In the genomic region with DNA sequence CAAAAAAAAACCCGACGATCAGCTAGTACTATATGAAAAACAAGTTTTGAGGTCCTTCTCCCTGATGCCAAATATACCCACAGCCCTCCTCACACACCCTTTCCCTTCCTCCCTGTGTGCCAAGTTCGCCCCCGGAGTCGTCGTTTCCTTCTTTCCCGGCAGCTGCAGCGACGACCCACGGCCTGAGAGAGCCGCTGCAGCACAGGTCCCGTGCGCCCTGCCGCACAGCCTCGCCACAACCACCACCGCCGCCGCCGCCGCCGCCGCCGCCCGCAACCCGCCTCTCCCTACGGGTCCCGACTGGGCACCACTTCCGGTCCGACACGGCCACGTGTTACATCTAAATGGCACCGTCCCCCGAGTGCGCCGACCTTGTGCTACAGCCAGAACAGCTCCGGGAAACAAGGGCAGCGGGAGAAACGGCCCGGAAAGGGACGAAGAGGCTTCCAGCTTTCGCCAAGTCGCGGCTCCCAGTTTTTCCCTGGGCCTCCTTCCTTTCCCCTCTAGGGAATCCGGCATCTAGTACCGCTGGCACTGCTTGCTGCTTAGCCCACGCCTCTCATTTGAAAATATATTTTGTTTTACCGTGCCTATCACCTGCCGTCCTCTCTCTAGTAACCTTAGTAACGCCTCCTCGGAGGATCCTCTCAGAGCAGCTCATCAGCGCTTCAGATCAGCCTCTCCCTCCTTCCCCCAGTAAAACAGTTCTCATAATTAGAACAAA, we compare ENCODE assay signal across 1 cellular context.
A peak's percentile ranks its signal among the peaks of the same experiment; 100 is the strongest.
TF ChIP-seq lines count a peak whose summit lies in the region.

A gene with protein sequence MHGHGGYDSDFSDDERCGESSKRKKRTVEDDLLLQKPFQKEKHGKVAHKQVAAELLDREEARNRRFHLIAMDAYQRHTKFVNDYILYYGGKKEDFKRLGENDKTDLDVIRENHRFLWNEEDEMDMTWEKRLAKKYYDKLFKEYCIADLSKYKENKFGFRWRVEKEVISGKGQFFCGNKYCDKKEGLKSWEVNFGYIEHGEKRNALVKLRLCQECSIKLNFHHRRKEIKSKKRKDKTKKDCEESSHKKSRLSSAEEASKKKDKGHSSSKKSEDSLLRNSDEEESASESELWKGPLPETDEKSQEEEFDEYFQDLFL (minus strand): TSS at position 315 of the 724 bp plus-strand sequence. CDS start 2,486 bp downstream, outside the sequence.

TF ChIP-seq in K562, 482 proteins besides CTCF, POLR2A, EP300 and RAD21 (continued from another document and continues in another):
- TF ChIP-seq HSF4 (CRISPR knock-in tag; IDR thresholded peaks at IDR 0.05; ENCODE audit: borderline replicate concordance) (no peak), XRCC4 (IDR thresholded peaks at IDR 0.05; ENCODE audit: extremely low read depth, insufficient read depth, insufficient read length) (no peak), RBBP5 (IDR thresholded peaks at IDR 0.05; ENCODE audit: borderline replicate concordance, insufficient read depth, low read length, poor library complexity, severe bottlenecking) (peak; percentile 73), TRIM28 (IDR thresholded peaks at IDR 0.05) (no peak), MBD2 (IDR thresholded peaks at IDR 0.05; ENCODE audit: borderline replicate concordance, low read depth) (no peak; the same call in 1 of the 2 replicates), POLR3G (IDR thresholded peaks at IDR 0.05; ENCODE audit: extremely low read depth, insufficient read length, insufficient replicate concordance) (no peak), ZNF436 (CRISPR knock-in tag; IDR thresholded peaks at IDR 0.05) (no peak), NCOA1 (IDR thresholded peaks at IDR 0.05; ENCODE audit: low read depth) (peak; percentile 97), SREBF2 (CRISPR knock-in tag; IDR thresholded peaks at IDR 0.05) (no peak), ZFX (CRISPR knock-in tag; IDR thresholded peaks at IDR 0.05) (peak; percentile 38; the same call in 1 of the 2 replicates), KLF16 (IDR thresholded peaks at IDR 0.05) (no peak), TCFL5 (CRISPR knock-in tag; conservative IDR thresholded peaks at IDR 0.05) (no peak), L3MBTL2 (IDR thresholded peaks at IDR 0.05) (0 out of 2 replicates have a peak, but pooled peaks have one; percentile 29), ZNF445 (CRISPR knock-in tag; IDR thresholded peaks at IDR 0.05; ENCODE audit: low read depth) (no peak), ZNF212 (CRISPR knock-in tag; IDR thresholded peaks at IDR 0.05) (no peak), NFE2L1 (tag; IDR thresholded peaks at IDR 0.05; ENCODE audit: borderline replicate concordance, low read depth) (no peak), MAZ (CRISPR knock-in tag; conservative IDR thresholded peaks at IDR 0.05 in 1 of 2, IDR thresholded peaks at IDR 0.05 in 1 of 2) (peak; percentile 69 to 80; a peak in 3 of 4 replicates), CBFA2T3 (IDR thresholded peaks at IDR 0.05) (no peak), ESRRA (IDR thresholded peaks at IDR 0.05; ENCODE audit: borderline replicate concordance, low read depth) (peak; percentile 84; the same call in 1 of the 2 replicates), SIN3B (IDR thresholded peaks at IDR 0.05; ENCODE audit: low read depth) (peak; percentile 71; the same call in 1 of the 2 replicates), NCOR1 (IDR thresholded peaks at IDR 0.05) (peak; percentile 44), CBX3 (IDR thresholded peaks at IDR 0.05; ENCODE audit: borderline replicate concordance in 1 of 2, low read length in 2 of 2) (peak in 1 of 2 experiments; percentile 80; a peak in 1 of 3 replicates), ZNF785 (CRISPR knock-in tag; IDR thresholded peaks at IDR 0.05) (no peak), MCM7 (IDR thresholded peaks at IDR 0.05) (no peak)
- TF ChIP-seq, protein P1, sequence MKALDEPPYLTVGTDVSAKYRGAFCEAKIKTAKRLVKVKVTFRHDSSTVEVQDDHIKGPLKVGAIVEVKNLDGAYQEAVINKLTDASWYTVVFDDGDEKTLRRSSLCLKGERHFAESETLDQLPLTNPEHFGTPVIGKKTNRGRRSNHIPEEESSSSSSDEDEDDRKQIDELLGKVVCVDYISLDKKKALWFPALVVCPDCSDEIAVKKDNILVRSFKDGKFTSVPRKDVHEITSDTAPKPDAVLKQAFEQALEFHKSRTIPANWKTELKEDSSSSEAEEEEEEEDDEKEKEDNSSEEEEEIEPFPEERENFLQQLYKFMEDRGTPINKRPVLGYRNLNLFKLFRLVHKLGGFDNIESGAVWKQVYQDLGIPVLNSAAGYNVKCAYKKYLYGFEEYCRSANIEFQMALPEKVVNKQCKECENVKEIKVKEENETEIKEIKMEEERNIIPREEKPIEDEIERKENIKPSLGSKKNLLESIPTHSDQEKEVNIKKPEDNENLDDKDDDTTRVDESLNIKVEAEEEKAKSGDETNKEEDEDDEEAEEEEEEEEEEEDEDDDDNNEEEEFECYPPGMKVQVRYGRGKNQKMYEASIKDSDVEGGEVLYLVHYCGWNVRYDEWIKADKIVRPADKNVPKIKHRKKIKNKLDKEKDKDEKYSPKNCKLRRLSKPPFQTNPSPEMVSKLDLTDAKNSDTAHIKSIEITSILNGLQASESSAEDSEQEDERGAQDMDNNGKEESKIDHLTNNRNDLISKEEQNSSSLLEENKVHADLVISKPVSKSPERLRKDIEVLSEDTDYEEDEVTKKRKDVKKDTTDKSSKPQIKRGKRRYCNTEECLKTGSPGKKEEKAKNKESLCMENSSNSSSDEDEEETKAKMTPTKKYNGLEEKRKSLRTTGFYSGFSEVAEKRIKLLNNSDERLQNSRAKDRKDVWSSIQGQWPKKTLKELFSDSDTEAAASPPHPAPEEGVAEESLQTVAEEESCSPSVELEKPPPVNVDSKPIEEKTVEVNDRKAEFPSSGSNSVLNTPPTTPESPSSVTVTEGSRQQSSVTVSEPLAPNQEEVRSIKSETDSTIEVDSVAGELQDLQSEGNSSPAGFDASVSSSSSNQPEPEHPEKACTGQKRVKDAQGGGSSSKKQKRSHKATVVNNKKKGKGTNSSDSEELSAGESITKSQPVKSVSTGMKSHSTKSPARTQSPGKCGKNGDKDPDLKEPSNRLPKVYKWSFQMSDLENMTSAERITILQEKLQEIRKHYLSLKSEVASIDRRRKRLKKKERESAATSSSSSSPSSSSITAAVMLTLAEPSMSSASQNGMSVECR (CRISPR knock-in tag; IDR thresholded peaks at IDR 0.05), result no peak
- TF ChIP-seq, protein P2, sequence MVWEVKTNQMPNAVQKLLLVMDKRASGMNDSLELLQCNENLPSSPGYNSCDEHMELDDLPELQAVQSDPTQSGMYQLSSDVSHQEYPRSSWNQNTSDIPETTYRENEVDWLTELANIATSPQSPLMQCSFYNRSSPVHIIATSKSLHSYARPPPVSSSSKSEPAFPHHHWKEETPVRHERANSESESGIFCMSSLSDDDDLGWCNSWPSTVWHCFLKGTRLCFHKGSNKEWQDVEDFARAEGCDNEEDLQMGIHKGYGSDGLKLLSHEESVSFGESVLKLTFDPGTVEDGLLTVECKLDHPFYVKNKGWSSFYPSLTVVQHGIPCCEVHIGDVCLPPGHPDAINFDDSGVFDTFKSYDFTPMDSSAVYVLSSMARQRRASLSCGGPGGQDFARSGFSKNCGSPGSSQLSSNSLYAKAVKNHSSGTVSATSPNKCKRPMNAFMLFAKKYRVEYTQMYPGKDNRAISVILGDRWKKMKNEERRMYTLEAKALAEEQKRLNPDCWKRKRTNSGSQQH (CRISPR knock-in tag; IDR thresholded peaks at IDR 0.05), result no peak
- TF ChIP-seq, protein P3, sequence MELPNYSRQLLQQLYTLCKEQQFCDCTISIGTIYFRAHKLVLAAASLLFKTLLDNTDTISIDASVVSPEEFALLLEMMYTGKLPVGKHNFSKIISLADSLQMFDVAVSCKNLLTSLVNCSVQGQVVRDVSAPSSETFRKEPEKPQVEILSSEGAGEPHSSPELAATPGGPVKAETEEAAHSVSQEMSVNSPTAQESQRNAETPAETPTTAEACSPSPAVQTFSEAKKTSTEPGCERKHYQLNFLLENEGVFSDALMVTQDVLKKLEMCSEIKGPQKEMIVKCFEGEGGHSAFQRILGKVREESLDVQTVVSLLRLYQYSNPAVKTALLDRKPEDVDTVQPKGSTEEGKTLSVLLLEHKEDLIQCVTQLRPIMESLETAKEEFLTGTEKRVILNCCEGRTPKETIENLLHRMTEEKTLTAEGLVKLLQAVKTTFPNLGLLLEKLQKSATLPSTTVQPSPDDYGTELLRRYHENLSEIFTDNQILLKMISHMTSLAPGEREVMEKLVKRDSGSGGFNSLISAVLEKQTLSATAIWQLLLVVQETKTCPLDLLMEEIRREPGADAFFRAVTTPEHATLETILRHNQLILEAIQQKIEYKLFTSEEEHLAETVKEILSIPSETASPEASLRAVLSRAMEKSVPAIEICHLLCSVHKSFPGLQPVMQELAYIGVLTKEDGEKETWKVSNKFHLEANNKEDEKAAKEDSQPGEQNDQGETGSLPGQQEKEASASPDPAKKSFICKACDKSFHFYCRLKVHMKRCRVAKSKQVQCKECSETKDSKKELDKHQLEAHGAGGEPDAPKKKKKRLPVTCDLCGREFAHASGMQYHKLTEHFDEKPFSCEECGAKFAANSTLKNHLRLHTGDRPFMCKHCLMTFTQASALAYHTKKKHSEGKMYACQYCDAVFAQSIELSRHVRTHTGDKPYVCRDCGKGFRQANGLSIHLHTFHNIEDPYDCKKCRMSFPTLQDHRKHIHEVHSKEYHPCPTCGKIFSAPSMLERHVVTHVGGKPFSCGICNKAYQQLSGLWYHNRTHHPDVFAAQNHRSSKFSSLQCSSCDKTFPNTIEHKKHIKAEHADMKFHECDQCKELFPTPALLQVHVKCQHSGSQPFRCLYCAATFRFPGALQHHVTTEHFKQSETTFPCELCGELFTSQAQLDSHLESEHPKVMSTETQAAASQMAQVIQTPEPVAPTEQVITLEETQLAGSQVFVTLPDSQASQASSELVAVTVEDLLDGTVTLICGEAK (IDR thresholded peaks at IDR 0.05), result peak; percentile 98
- TF ChIP-seq, protein P3 (CRISPR knock-in tag; IDR thresholded peaks at IDR 0.05), result no peak
- TF ChIP-seq, protein P4, sequence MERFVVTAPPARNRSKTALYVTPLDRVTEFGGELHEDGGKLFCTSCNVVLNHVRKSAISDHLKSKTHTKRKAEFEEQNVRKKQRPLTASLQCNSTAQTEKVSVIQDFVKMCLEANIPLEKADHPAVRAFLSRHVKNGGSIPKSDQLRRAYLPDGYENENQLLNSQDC (CRISPR knock-in tag; IDR thresholded peaks at IDR 0.05), result peak; percentile 92; the same call in 1 of the 2 replicates
- TF ChIP-seq, protein P5, sequence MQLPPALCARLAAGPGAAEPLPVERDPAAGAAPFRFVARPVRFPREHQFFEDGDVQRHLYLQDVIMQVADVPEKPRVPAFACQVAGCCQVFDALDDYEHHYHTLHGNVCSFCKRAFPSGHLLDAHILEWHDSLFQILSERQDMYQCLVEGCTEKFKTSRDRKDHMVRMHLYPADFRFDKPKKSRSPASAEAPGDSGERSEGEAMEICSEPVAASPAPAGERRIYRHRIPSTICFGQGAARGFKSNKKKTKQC (CRISPR knock-in tag; IDR thresholded peaks at IDR 0.05), result 0 out of 2 replicates have a peak, but pooled peaks have one; percentile 45
- TF ChIP-seq, protein P6, sequence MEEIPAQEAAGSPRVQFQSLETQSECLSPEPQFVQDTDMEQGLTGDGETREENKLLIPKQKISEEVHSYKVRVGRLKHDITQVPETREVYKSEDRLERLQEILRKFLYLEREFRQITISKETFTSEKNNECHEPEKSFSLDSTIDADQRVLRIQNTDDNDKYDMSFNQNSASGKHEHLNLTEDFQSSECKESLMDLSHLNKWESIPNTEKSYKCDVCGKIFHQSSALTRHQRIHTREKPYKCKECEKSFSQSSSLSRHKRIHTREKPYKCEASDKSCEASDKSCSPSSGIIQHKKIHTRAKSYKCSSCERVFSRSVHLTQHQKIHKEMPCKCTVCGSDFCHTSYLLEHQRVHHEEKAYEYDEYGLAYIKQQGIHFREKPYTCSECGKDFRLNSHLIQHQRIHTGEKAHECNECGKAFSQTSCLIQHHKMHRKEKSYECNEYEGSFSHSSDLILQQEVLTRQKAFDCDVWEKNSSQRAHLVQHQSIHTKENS (CRISPR knock-in tag; IDR thresholded peaks at IDR 0.05), result no peak
- TF ChIP-seq, protein P7, sequence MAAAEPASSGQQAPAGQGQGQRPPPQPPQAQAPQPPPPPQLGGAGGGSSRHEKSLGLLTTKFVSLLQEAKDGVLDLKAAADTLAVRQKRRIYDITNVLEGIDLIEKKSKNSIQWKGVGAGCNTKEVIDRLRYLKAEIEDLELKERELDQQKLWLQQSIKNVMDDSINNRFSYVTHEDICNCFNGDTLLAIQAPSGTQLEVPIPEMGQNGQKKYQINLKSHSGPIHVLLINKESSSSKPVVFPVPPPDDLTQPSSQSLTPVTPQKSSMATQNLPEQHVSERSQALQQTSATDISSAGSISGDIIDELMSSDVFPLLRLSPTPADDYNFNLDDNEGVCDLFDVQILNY (CRISPR knock-in tag; IDR thresholded peaks at IDR 0.05), result 0 out of 2 replicates have a peak, but pooled peaks have one; percentile 39
- TF ChIP-seq, protein P8, sequence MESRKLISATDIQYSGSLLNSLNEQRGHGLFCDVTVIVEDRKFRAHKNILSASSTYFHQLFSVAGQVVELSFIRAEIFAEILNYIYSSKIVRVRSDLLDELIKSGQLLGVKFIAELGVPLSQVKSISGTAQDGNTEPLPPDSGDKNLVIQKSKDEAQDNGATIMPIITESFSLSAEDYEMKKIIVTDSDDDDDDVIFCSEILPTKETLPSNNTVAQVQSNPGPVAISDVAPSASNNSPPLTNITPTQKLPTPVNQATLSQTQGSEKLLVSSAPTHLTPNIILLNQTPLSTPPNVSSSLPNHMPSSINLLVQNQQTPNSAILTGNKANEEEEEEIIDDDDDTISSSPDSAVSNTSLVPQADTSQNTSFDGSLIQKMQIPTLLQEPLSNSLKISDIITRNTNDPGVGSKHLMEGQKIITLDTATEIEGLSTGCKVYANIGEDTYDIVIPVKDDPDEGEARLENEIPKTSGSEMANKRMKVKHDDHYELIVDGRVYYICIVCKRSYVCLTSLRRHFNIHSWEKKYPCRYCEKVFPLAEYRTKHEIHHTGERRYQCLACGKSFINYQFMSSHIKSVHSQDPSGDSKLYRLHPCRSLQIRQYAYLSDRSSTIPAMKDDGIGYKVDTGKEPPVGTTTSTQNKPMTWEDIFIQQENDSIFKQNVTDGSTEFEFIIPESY (CRISPR knock-in tag; IDR thresholded peaks at IDR 0.05), result peak; percentile 61; the same call in 1 of the 2 replicates
